ENCODE assay signal across 9 cellular contexts in genomic region chr1:36320291-36320758, GRCh38. TPM values are rescaled to one million over a fixed set of nuclear protein-coding genes. Genes with fewer than 3 reads are reported as not detected.
DNase-seq lines count a peak whose midpoint lies in the region; ATAC-seq and TF ChIP-seq lines count a peak whose summit lies in the region.
"Had no signal": no experiment of that assay in that cellular context is flagged by ENCODE, and none has a peak within 500 bp of the region (broad histone marks: within the 10 kb centered on the region; RNA-seq: fewer than 3 reads in every experiment).

No MANE protein-coding gene starts in this region.

- WGBS in gastroesophageal sphincter (ENCODE audit: low coverage in 1 of 2), 2 donors, result 45% methylated on average over 4 of the region's 16 CpGs; no CpG with 5 or more reads in 1 of the 2 donors

- ATAC-seq in T-cell (replicated peaks in 1 of 4) (no peak), gastroesophageal sphincter (no peak), GM18873 (IDR thresholded peaks at IDR 0.05; ENCODE audit: low FRiP score, unreplicated experiment) (no peak)

- H3K4me1 Mint-ChIP-seq in T-cell, result peaks cover 20 to 25% (median 25%) of the 10 kb centered on the region in 3 donors

- POLR2A ChIA-PET in T-cell (lab: Charles Lee), result no interaction called here

- no peaks in the 10 kb centered on the region for H3K27me3 Mint-ChIP-seq in T-cell

- peaks cover 0 to 42% (median 31%) of the 10 kb centered on the region in 3 donors for H3K4me1 ChIP-seq in gastroesophageal sphincter
- H3K4me1 ChIP-seq in skeletal muscle tissue (ENCODE audit: control insufficient read depth in 3 of 3, insufficient read depth in 3 of 3, low read length in 3 of 3), result peaks cover 11 to 24% (median 18%) of the 10 kb centered on the region in 3 donors

- peak overlapping the region in 1 of 3 donors; percentile 25 for H3K9ac ChIP-seq in skeletal muscle tissue (ENCODE audit: low read depth in 1 of 3, low read length in 3 of 3)

- no peaks in the 10 kb centered on the region for H3K36me3 ChIP-seq in gastroesophageal sphincter
- H3K36me3 ChIP-seq in skeletal muscle tissue (ENCODE audit: control insufficient read depth in 3 of 3, insufficient read depth in 3 of 3, low read length in 3 of 3), result peaks cover 0 to 2% (median 0%) of the 10 kb centered on the region in 3 donors

- H3K9me3 ChIP-seq in gastroesophageal sphincter (no peaks in the 10 kb centered on the region), skeletal muscle tissue (ENCODE audit: control insufficient read depth in 3 of 3, low read length in 3 of 3) (no peaks in the 10 kb centered on the region)

- peak overlapping the region; percentile 37 to 56 for H3K27ac Mint-ChIP-seq in T-cell

- in situ Hi-C loops in KBM-7 (cut with MboI; ENCODE audit: low pct_unique_long_range_greater_than_20kb, low sequenced_read_pairs), result no loop called here

- TF ChIP-seq CTCF in GM20000 (IDR thresholded peaks at IDR 0.05; ENCODE audit: extremely low read depth, missing control alignments) (no peak), gastroesophageal sphincter (IDR thresholded peaks at IDR 0.05) (no peak)

- no peaks in the 10 kb centered on the region for H3K27me3 ChIP-seq in gastroesophageal sphincter
- peaks cover 0 to 19% (median 6%) of the 10 kb centered on the region in 3 donors for H3K27me3 ChIP-seq in skeletal muscle tissue (ENCODE audit: control insufficient read depth in 3 of 3, insufficient read depth in 3 of 3, low read length in 3 of 3)

- H3K36me3 Mint-ChIP-seq in T-cell, result no peaks in the 10 kb centered on the region

- DNase-seq in GM20000 (ENCODE audit: low spot score) (peak; percentile 36), T-cell (no peak), medulla oblongata (ENCODE audit: extremely low spot score) (no peak), dedifferentiated amniotic fluid mesenchymal stem cell (ENCODE audit: extremely low spot score) (no peak), KBM-7 (no peak)
- DNase-seq: NCI-H524 had no signal

- H3K4me3 Mint-ChIP-seq in T-cell, result peak overlapping the region; percentile 67 to 84 (median 74)

- H3K27ac ChIP-seq in gastroesophageal sphincter (peak overlapping the region in 3 of 4 donors; percentile 87 to 92 (median 90)), skeletal muscle tissue (ENCODE audit: low read depth, low read length) (peak overlapping the region; percentile 47)

- CTCF ChIA-PET in T-cell (lab: Charles Lee), result interaction anchor here in 1 of 2 donors (1.1 kb wide), 1 partner anchor 22 kb away, joined by 3 read pairs; no protein-coding TSS in a partner anchor

- H3K4me3 ChIP-seq in gastroesophageal sphincter (peak overlapping the region in 1 of 2 donors; percentile 87), skeletal muscle tissue (ENCODE audit: low read length in 3 of 3) (peak overlapping the region in 2 of 3 donors; percentile 58 to 67)

- no peak for TF ChIP-seq EP300 in gastroesophageal sphincter (IDR thresholded peaks at IDR 0.05)

- H3K9me3 Mint-ChIP-seq in T-cell, result no peaks in the 10 kb centered on the region

- TF ChIP-seq POLR2A in gastroesophageal sphincter (IDR thresholded peaks at IDR 0.05), result no peak

RNA-seq across cellular contexts. Expression of gene EVA1B, which starts 3.1 kb away (rescaled TPM):
- total RNA-seq in T-cell, result 1 to 10 TPM; 2.0 to 8.1 (median 5.6) TPM
- total RNA-seq in gastroesophageal sphincter, result 10 to 100 TPM; 42.0 to 68.7 (median 53.7) TPM
- 40.7 TPM for total RNA-seq in skeletal muscle tissue

RNA-seq across cellular contexts. Expression of gene SH3D21, which starts 14.2 kb away (rescaled TPM):
- total RNA-seq in T-cell (1 to 10 TPM; 2.2 to 3.7 (median 2.8) TPM), gastroesophageal sphincter (1 to 10 TPM in 2 of 4 donors, under 1 TPM in 1, not detected in 1; 0.27 to 1.4 (median 1.3) TPM), skeletal muscle tissue (0.52 TPM)
